Comparison of ENCODE assay signal across 12 cellular contexts in the genomic region with DNA sequence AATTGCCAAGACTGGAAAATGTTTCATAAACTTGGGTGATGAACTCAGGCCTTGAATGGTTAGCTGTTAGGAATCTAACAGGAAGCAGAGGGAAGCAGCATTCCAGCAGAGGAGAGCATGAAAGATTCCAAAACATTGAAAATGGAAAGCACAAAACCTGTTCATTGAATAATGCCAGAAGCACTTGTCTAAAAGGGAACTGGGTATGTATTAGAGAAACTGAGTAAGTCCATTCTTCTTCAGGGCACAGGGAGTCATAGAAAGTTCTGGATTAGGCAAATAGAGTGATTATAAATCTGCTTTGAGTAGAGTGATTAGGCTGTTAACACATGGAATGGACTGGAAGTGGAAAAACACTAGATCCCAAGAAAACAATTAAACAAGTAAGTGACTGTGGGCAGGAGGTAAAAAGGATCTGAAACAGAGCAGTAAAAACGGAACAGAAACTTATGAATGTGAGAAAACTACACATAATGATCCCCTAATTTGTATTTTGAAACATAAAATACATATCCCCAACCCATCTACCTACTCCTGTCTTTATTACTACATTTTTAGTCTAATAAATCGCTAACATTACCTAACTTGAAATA.
DNase-seq lines count a peak whose midpoint lies in the region; ATAC-seq and TF ChIP-seq lines count a peak whose summit lies in the region.
"Had no signal": no experiment of that assay in that cellular context is flagged by ENCODE, and none has a peak within 500 bp of the region (broad histone marks: within the 10 kb centered on the region; RNA-seq: fewer than 3 reads in every experiment).

No MANE protein-coding gene starts in this region.

- no peaks in the 10 kb centered on the region for H3K36me3 ChIP-seq in WERI-Rb-1

- H3K27me3 ChIP-seq in WERI-Rb-1 (ENCODE audit: insufficient read depth, low read depth, severe bottlenecking): no peaks in the 10 kb centered on the region
- H3K27me3 ChIP-seq: breast epithelium had no signal

- peak; percentile 62 for DNase-seq in CD1c-positive myeloid dendritic cell (ENCODE audit: extremely low spot score)
- no peak for DNase-seq in WERI-Rb-1
- DNase-seq in T-helper 1 cell: no peak
- no peak for DNase-seq in NCI-H187 treated with DMSO at 0.1 percent for 48 hours (lab: John Stamatoyannopoulos, UW)
- DNase-seq: activated CD8-positive, alpha-beta memory T cell treated with anti-CD3 and anti-CD28 coated beads, Interleukin-2, amount 10 ng/mL, durations not matched to agents 7 days and 5 days; foreskin melanocyte had no signal

- no peak overlapping the region for H3K27ac ChIP-seq in WERI-Rb-1
- H3K27ac ChIP-seq: breast epithelium, skin epidermis had no signal

- TF ChIP-seq CTCF in WERI-Rb-1 (IDR thresholded peaks at IDR 0.05; ENCODE audit: low read depth, low read length): no peak

- H3K4me3 ChIP-seq in WERI-Rb-1 (ENCODE audit: low read depth, low read length): no peak overlapping the region
- H3K4me3 ChIP-seq: breast epithelium, skin epidermis had no signal

- H3K9me3 ChIP-seq in WERI-Rb-1 (ENCODE audit: severe bottlenecking): no peaks in the 10 kb centered on the region

- peak; percentile 92 for ATAC-seq in GM19372 (IDR thresholded peaks at IDR 0.05; ENCODE audit: low read depth, unreplicated experiment)
- ATAC-seq in HG02870 (IDR thresholded peaks at IDR 0.05; ENCODE audit: unreplicated experiment): peak; percentile 97
- ATAC-seq in HG03575 (IDR thresholded peaks at IDR 0.05; ENCODE audit: extremely low read depth, insufficient number of reproducible peaks, low FRiP score, unreplicated experiment): peak; percentile 88
- ATAC-seq in SK-N-SH treated with all-trans-retinoic acid at 6 μM for 48 hours: no peak
- ATAC-seq: activated CD8-positive, alpha-beta memory T cell treated with anti-CD3 and anti-CD28 coated beads, Interleukin-2, amount 10 ng/mL, durations not matched to agents 7 days and 5 days had no signal

TF ChIP-seq in SK-N-SH treated with all-trans-retinoic acid at 6 μM for 48 hours, 23 proteins besides CTCF, POLR2A, EP300 and RAD21:
- no peak for TF ChIP-seq RARB (CRISPR knock-in tag; IDR thresholded peaks at IDR 0.05)
- no peak for TF ChIP-seq ZNF565 (CRISPR knock-in tag; conservative IDR thresholded peaks at IDR 0.05; ENCODE audit: low read depth)
- TF ChIP-seq, protein P1, sequence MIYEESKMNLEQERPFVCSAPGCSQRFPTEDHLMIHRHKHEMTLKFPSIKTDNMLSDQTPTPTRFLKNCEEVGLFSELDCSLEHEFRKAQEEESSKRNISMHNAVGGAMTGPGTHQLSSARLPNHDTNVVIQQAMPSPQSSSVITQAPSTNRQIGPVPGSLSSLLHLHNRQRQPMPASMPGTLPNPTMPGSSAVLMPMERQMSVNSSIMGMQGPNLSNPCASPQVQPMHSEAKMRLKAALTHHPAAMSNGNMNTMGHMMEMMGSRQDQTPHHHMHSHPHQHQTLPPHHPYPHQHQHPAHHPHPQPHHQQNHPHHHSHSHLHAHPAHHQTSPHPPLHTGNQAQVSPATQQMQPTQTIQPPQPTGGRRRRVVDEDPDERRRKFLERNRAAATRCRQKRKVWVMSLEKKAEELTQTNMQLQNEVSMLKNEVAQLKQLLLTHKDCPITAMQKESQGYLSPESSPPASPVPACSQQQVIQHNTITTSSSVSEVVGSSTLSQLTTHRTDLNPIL (CRISPR knock-in tag; IDR thresholded peaks at IDR 0.05; ENCODE audit: low read depth): no peak
- TF ChIP-seq ISL1 (CRISPR knock-in tag; IDR thresholded peaks at IDR 0.05): no peak
- TF ChIP-seq, protein P2, sequence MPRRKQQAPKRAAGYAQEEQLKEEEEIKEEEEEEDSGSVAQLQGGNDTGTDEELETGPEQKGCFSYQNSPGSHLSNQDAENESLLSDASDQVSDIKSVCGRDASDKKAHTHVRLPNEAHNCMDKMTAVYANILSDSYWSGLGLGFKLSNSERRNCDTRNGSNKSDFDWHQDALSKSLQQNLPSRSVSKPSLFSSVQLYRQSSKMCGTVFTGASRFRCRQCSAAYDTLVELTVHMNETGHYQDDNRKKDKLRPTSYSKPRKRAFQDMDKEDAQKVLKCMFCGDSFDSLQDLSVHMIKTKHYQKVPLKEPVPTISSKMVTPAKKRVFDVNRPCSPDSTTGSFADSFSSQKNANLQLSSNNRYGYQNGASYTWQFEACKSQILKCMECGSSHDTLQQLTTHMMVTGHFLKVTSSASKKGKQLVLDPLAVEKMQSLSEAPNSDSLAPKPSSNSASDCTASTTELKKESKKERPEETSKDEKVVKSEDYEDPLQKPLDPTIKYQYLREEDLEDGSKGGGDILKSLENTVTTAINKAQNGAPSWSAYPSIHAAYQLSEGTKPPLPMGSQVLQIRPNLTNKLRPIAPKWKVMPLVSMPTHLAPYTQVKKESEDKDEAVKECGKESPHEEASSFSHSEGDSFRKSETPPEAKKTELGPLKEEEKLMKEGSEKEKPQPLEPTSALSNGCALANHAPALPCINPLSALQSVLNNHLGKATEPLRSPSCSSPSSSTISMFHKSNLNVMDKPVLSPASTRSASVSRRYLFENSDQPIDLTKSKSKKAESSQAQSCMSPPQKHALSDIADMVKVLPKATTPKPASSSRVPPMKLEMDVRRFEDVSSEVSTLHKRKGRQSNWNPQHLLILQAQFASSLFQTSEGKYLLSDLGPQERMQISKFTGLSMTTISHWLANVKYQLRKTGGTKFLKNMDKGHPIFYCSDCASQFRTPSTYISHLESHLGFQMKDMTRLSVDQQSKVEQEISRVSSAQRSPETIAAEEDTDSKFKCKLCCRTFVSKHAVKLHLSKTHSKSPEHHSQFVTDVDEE (CRISPR knock-in tag; IDR thresholded peaks at IDR 0.05): no peak
- TF ChIP-seq TOX (CRISPR knock-in tag; IDR thresholded peaks at IDR 0.05; ENCODE audit: borderline replicate concordance): no peak
- no peak for TF ChIP-seq ESRRG (CRISPR knock-in tag; IDR thresholded peaks at IDR 0.05)
- TF ChIP-seq, protein P3, sequence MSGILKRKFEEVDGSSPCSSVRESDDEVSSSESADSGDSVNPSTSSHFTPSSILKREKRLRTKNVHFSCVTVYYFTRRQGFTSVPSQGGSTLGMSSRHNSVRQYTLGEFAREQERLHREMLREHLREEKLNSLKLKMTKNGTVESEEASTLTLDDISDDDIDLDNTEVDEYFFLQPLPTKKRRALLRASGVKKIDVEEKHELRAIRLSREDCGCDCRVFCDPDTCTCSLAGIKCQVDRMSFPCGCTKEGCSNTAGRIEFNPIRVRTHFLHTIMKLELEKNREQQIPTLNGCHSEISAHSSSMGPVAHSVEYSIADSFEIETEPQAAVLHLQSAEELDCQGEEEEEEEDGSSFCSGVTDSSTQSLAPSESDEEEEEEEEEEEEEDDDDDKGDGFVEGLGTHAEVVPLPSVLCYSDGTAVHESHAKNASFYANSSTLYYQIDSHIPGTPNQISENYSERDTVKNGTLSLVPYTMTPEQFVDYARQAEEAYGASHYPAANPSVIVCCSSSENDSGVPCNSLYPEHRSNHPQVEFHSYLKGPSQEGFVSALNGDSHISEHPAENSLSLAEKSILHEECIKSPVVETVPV (CRISPR knock-in tag; IDR thresholded peaks at IDR 0.05): no peak
TF ChIP-seq in SK-N-SH treated with all-trans-retinoic acid at 6 μM for 48 hours: peak in this region for 0.
